ENCODE assay signal across 21 cellular contexts in genomic region chr2:204129591-204130270, GRCh38.
DNase-seq lines count a peak whose midpoint lies in the region; ATAC-seq and TF ChIP-seq lines count a peak whose summit lies in the region.
"Had no signal": no experiment of that assay in that cellular context is flagged by ENCODE, and none has a peak within 500 bp of the region (broad histone marks: within the 10 kb centered on the region; RNA-seq: fewer than 3 reads in every experiment).

No MANE protein-coding gene starts in this region.

- ATAC-seq in stimulated activated naive CD8-positive, alpha-beta T cell treated with anti-CD3 and anti-CD28 coated beads, Interleukin-15, Interleukin-2, amounts not matched to agents 100 U/mL and 50 U/mL, for 24 hours: peak; percentile 9
- no peak for ATAC-seq in stimulated activated naive CD8-positive, alpha-beta T cell treated with anti-CD3 and anti-CD28 coated beads, Interleukin-15, amount 100 ng/mL, for 72 hours
- ATAC-seq in right cardiac atrium (peak; percentile 88 to 91), HG02840 (IDR thresholded peaks at IDR 0.05; ENCODE audit: low FRiP score, unreplicated experiment) (no peak)
- ATAC-seq: K562 had no signal

- 32% methylated on average over 12 of the region's 12 CpGs for WGBS in right cardiac atrium

- H3K27me3 Mint-ChIP-seq in stimulated activated naive CD8-positive, alpha-beta T cell treated with anti-CD3 and anti-CD28 coated beads, Interleukin-15, amount 100 ng/mL, for 72 hours: peaks cover 20% of the 10 kb centered on the region
- H3K27me3 Mint-ChIP-seq: CD4-positive, alpha-beta T cell had no signal

- no peak overlapping the region for H3K4me3 Mint-ChIP-seq in stimulated activated naive CD8-positive, alpha-beta T cell treated with anti-CD3 and anti-CD28 coated beads, Interleukin-15, amount 100 ng/mL, for 72 hours
- H3K4me3 Mint-ChIP-seq: CD4-positive, alpha-beta T cell had no signal

- no peaks in the 10 kb centered on the region for H3K9me3 ChIP-seq in right cardiac atrium (ENCODE audit: control insufficient read depth, low read length)
- H3K9me3 ChIP-seq: BLaER1 treated with 17β-estradiol and CSF1 and Interleukin-3, amounts not matched to agents 10 nM and 100 nM had no signal

- no peak overlapping the region for H3K27ac ChIP-seq in right cardiac atrium (ENCODE audit: low read length)
- H3K27ac ChIP-seq: BLaER1 treated with 17β-estradiol and CSF1 and Interleukin-3, amounts not matched to agents 10 nM and 100 nM; SK-N-MC had no signal

- no peaks in the 10 kb centered on the region for H3K27me3 ChIP-seq in right cardiac atrium (ENCODE audit: control insufficient read depth, insufficient read depth)
- H3K27me3 ChIP-seq: BLaER1 treated with 17β-estradiol and CSF1 and Interleukin-3, amounts not matched to agents 10 nM and 100 nM had no signal

- intact Hi-C loops in right cardiac atrium (cut with DNase I): no loop called here

- peaks cover 4% of the 10 kb centered on the region for H3K4me1 ChIP-seq in right cardiac atrium (ENCODE audit: control insufficient read depth, insufficient read depth, low read length)

- H3K27ac Mint-ChIP-seq in stimulated activated naive CD8-positive, alpha-beta T cell treated with anti-CD3 and anti-CD28 coated beads, Interleukin-15, amount 100 ng/mL, for 72 hours: no peak overlapping the region
- H3K27ac Mint-ChIP-seq: CD4-positive, alpha-beta T cell had no signal

- peaks cover 19% of the 10 kb centered on the region for H3K4me1 Mint-ChIP-seq in stimulated activated naive CD8-positive, alpha-beta T cell treated with anti-CD3 and anti-CD28 coated beads, Interleukin-15, amount 100 ng/mL, for 72 hours

- H3K9me3 Mint-ChIP-seq in stimulated activated naive CD8-positive, alpha-beta T cell treated with anti-CD3 and anti-CD28 coated beads, Interleukin-15, amount 100 ng/mL, for 72 hours: peaks cover 0 to 4% of the 10 kb centered on the region in 2 donors
- H3K9me3 Mint-ChIP-seq: CD4-positive, alpha-beta T cell had no signal

- no peak for DNase-seq in stimulated activated naive CD8-positive, alpha-beta T cell treated with anti-CD3 and anti-CD28 coated beads, Interleukin-15, Interleukin-2, amounts not matched to agents 100 U/mL and 50 U/mL, for 24 hours
- DNase-seq in stimulated activated naive CD8-positive, alpha-beta T cell treated with anti-CD3 and anti-CD28 coated beads, Interleukin-15, amount 100 ng/mL, for 72 hours: no peak
- DNase-seq in fibroblast of pulmonary artery (ENCODE audit: low read depth): peak; percentile 44
- peak; percentile 55 to 84 (median 79) for DNase-seq in right cardiac atrium
- DNase-seq in T-helper 1 cell: no peak
- no peak for DNase-seq in NCI-H1105 (lab: John Stamatoyannopoulos, UW)
- DNase-seq in iPS-NIHi11 (ENCODE audit: low spot score): no peak
- DNase-seq: AML-193; CD4-positive, alpha-beta T cell; MV-4-11; NCI-H1105 treated with DMSO at 0.1 percent for 48 hours; NCI-H146; NCI-H1930; NCI-H446 treated with DMSO at 0.1 percent for 48 hours; NCI-H526; RPMI8226; SHP77 treated with DMSO at 0.1 percent for 48 hours had no signal

- H3K4me3 ChIP-seq in fibroblast of pulmonary artery (replicated peaks; ENCODE audit: low read depth, low read length): no peak overlapping the region
- no peak overlapping the region for H3K4me3 ChIP-seq in right cardiac atrium (ENCODE audit: low read length)
- H3K4me3 ChIP-seq: BLaER1 treated with 17β-estradiol and CSF1 and Interleukin-3, amounts not matched to agents 10 nM and 100 nM; K562; SK-N-MC had no signal

- no peak for TF ChIP-seq CTCF in fibroblast of pulmonary artery (IDR thresholded peaks at IDR 0.05; ENCODE audit: low read length, missing control alignments)

Comparison
In these comparisons a context has a peak if more than half of its experiments do, and no peak if none do; other contexts are left out.
1. ATAC-seq: peak in stimulated activated naive CD8-positive, alpha-beta T cell treated with anti-CD3 and anti-CD28 coated beads, Interleukin-15, Interleukin-2, amounts not matched to agents 100 U/mL and 50 U/mL, for 24 hours (single experiment) and right cardiac atrium (2 of 2); none in stimulated activated naive CD8-positive, alpha-beta T cell treated with anti-CD3 and anti-CD28 coated beads, Interleukin-15, amount 100 ng/mL, for 72 hours (single experiment) and HG02840 (single experiment).
2. DNase-seq: peak in fibroblast of pulmonary artery (single experiment) and right cardiac atrium (3 of 3); none in stimulated activated naive CD8-positive, alpha-beta T cell treated with anti-CD3 and anti-CD28 coated beads, Interleukin-15, Interleukin-2, amounts not matched to agents 100 U/mL and 50 U/mL, for 24 hours (single experiment), stimulated activated naive CD8-positive, alpha-beta T cell treated with anti-CD3 and anti-CD28 coated beads, Interleukin-15, amount 100 ng/mL, for 72 hours (0 of 2), T-helper 1 cell (0 of 5), NCI-H1105 (single experiment) and iPS-NIHi11 (single experiment).